In the genomic region with DNA sequence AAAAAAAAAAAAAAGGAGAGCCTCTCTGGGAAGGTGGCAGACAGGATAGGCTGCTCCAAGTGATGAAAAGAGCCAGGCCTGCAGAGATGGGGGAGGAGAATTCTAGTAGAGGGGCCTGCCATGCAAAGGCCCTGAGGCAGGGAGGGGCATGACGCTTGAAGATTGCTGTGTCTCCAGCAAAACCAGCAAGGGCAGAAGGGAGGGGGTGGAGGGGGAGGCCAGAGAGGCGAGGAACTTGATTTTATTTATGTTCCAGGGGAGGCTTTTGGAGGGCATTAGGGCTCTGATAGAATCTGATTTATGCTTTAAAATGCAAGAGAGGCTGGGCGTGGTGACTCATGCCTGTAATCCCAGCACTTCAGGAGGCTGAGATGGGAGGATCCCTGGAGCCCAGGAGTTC, we compare ENCODE assay signal across 18 cellular contexts. TPM values are rescaled to one million over a fixed set of nuclear protein-coding genes. Genes with fewer than 3 reads are reported as not detected.
A peak's percentile ranks its signal among the peaks of the same experiment; 100 is the strongest.
DNase-seq lines count a peak whose midpoint lies in the region; ATAC-seq and TF ChIP-seq lines count a peak whose summit lies in the region.
"Had no signal": no experiment of that assay in that cellular context is flagged by ENCODE, and none has a peak within 500 bp of the region (broad histone marks: within the 10 kb centered on the region; RNA-seq: fewer than 3 reads in every experiment).

No MANE protein-coding gene starts in this region.

- no peak overlapping the region for H2BK120ac ChIP-seq in IMR-90 (ENCODE audit: low read depth, low read length)

- dilution Hi-C loops in IMR-90 (cut with HindIII; ENCODE audit: low sequenced_read_pairs, unreplicated experiment) = no loop called here

- no peak overlapping the region for H2AK5ac ChIP-seq in IMR-90 (ENCODE audit: low read depth, low read length)

- H4K8ac ChIP-seq in IMR-90 (ENCODE audit: low read depth in 2 of 2, low read length in 2 of 2) = no peak overlapping the region

- DNase-seq in EL (peak; percentile 45), IMR-90 (no peak), amniotic epithelial cell (ENCODE audit: low read depth) (peak; percentile 85), osteoblast (ENCODE audit: insufficient read length, low spot score, missing footprints) (peak; percentile 46), D341Med (ENCODE audit: low spot score) (no peak)
- DNase-seq: CD8-positive, alpha-beta T cell; KBM-7; NCI-H1105; NCI-H146; NCI-H2029; NCI-H2227 treated with DMSO at 0.1 percent for 48 hours; NCI-H510A treated with DMSO at 0.1 percent for 48 hours; NCI-H748 treated with DMSO at 0.1 percent for 48 hours had no signal

- no TSS peak for BruUV-seq in IMR-90 (replicated peaks; lab: Mats Ljungman, UMichigan)

- H3K4me1 ChIP-seq in IMR-90 (ENCODE audit: control insufficient read depth, insufficient read depth, low read length) (no peaks in the 10 kb centered on the region), osteoblast (ENCODE audit: insufficient read depth, low read length) (peaks cover 8% of the 10 kb centered on the region)

- no peak overlapping the region for H3K18ac ChIP-seq in IMR-90 (ENCODE audit: low read depth, low read length)

- POLR2A ChIA-PET in IMR-90 (lab: Charles Lee; ENCODE audit: unreplicated experiment) = interaction anchor here (0.6 kb wide), 1 partner anchor 382 kb away, joined by 5 read pairs; a partner anchor contains a TSS

- no peak overlapping the region for H2BK5ac ChIP-seq in IMR-90 (ENCODE audit: low read depth, low read length, poor library complexity, severe bottlenecking)

- no peaks in the 10 kb centered on the region for H3K79me1 ChIP-seq in IMR-90 (ENCODE audit: low read depth in 1 of 2, low read length in 2 of 2)

- CTCF ChIA-PET in IMR-90 (lab: Yijun Ruan, JAX) = no interaction called here

- H4K20me1 ChIP-seq in IMR-90 (ENCODE audit: insufficient read depth, low read length) (peaks cover 6% of the 10 kb centered on the region), osteoblast (ENCODE audit: insufficient read depth, low read length) (no peaks in the 10 kb centered on the region)
- H4K20me1 ChIP-seq: BLaER1 treated with 17β-estradiol and CSF1 and Interleukin-3, amounts not matched to agents 10 nM and 100 nM had no signal

- H3K27ac ChIP-seq in IMR-90 (ENCODE audit: insufficient read depth, low read length) = no peak overlapping the region
- H3K27ac ChIP-seq in osteoblast (ENCODE audit: low read depth, low read length) = no peak overlapping the region
- H3K27ac ChIP-seq: BLaER1 treated with 17β-estradiol and CSF1 and Interleukin-3, amounts not matched to agents 10 nM and 100 nM had no signal

- no peak overlapping the region for H4K5ac ChIP-seq in IMR-90 (ENCODE audit: low read depth, low read length)

- no peak for ATAC-seq in IMR-90 (ENCODE audit: low read depth)
- ATAC-seq in HG03025 (IDR thresholded peaks at IDR 0.05; ENCODE audit: low FRiP score, unreplicated experiment) = no peak
- ATAC-seq in GM18511 (IDR thresholded peaks at IDR 0.05; ENCODE audit: unreplicated experiment) = no peak
- ATAC-seq: CD8-positive, alpha-beta T cell; GM12878; Panc1 had no signal

- TF ChIP-seq POLR2A in IMR-90 (IDR thresholded peaks at IDR 0.05; ENCODE audit: low read depth, low read length) = no peak

- H2BK15ac ChIP-seq in IMR-90 (ENCODE audit: low read depth, low read length) = no peak overlapping the region

- H2AK9ac ChIP-seq in IMR-90 (replicated peaks; ENCODE audit: low read depth, low read length, poor library complexity) = peak overlapping the region; percentile 70

- H3K4me3 ChIP-seq in IMR-90 (ENCODE audit: insufficient read depth, low read depth, low read length) (no peak overlapping the region), osteoblast (ENCODE audit: insufficient read depth, low read length) (no peak overlapping the region)
- H3K4me3 ChIP-seq: BLaER1 treated with 17β-estradiol and CSF1 and Interleukin-3, amounts not matched to agents 10 nM and 100 nM; GM12878 had no signal

- no peak overlapping the region for H3K23ac ChIP-seq in IMR-90 (ENCODE audit: low read depth, low read length)

- no peak overlapping the region for H3K4ac ChIP-seq in IMR-90 (ENCODE audit: low read depth, low read length)

- in situ Hi-C loops in IMR-90 (cut with MboI; ENCODE audit: low sequenced_read_pairs) = no loop called here

- no peak overlapping the region for H4K91ac ChIP-seq in IMR-90 (ENCODE audit: insufficient read depth, low read depth, low read length)

- no peak overlapping the region for H3K14ac ChIP-seq in IMR-90 (replicated peaks; ENCODE audit: low read depth, low read length)

- TF ChIP-seq CTCF in IMR-90 (conservative IDR thresholded peaks at IDR 0.05; ENCODE audit: low read depth, low read length) (no peak), osteoblast (IDR thresholded peaks at IDR 0.05; ENCODE audit: extremely low read depth, low read depth, low read length) (no peak)

- no peaks in the 10 kb centered on the region for H3K79me2 ChIP-seq in osteoblast (ENCODE audit: insufficient read depth, low read length)

- no peak overlapping the region for H3K56ac ChIP-seq in IMR-90 (ENCODE audit: extremely low read depth, insufficient read depth, low read length)

- H3K9me1 ChIP-seq in IMR-90 (ENCODE audit: insufficient read depth, low read length) = 0 out of 2 replicates have a peak, but pooled peaks cover 3% of the 10 kb centered on the region

- H2AFZ ChIP-seq in IMR-90 (replicated peaks; ENCODE audit: low read length, poor library complexity) (no peak overlapping the region), osteoblast (ENCODE audit: low read length) (no peak overlapping the region)

- intact Hi-C loops in IMR-90 (cut with micrococcal nuclease) = no loop called here

- no peak for TF ChIP-seq RAD21 in IMR-90 (IDR thresholded peaks at IDR 0.05; ENCODE audit: low read length)

- H3K9ac ChIP-seq in IMR-90 (ENCODE audit: low read depth, low read length) = no peak overlapping the region
- H3K9ac ChIP-seq: BLaER1 treated with 17β-estradiol and CSF1 and Interleukin-3, amounts not matched to agents 10 nM and 100 nM had no signal

- no CpG with 5 or more reads among the region's 3 CpGs for WGBS in IMR-90 (ENCODE audit: extremely low coverage in 2 of 2, insufficient read length in 1 of 2), 2 experiments

- H3K36me3 ChIP-seq in IMR-90 (ENCODE audit: control insufficient read depth, insufficient read depth, low read length) (no peaks in the 10 kb centered on the region), osteoblast (ENCODE audit: insufficient read depth, low read length) (no peaks in the 10 kb centered on the region)
- H3K36me3 ChIP-seq: BLaER1 treated with 17β-estradiol and CSF1 and Interleukin-3, amounts not matched to agents 10 nM and 100 nM had no signal

- no peaks in the 10 kb centered on the region for H3K9me3 ChIP-seq in IMR-90 (ENCODE audit: control insufficient read depth, insufficient read depth, low read length)
- H3K9me3 ChIP-seq in osteoblast (ENCODE audit: low read depth, low read length) = no peaks in the 10 kb centered on the region
- H3K9me3 ChIP-seq: BLaER1 treated with 17β-estradiol and CSF1 and Interleukin-3, amounts not matched to agents 10 nM and 100 nM had no signal

- H3K27me3 ChIP-seq in IMR-90 (ENCODE audit: control insufficient read depth, insufficient read depth, low read length) (no peaks in the 10 kb centered on the region), osteoblast (ENCODE audit: insufficient read depth, low read length) (no peaks in the 10 kb centered on the region)
- H3K27me3 ChIP-seq: BLaER1 treated with 17β-estradiol and CSF1 and Interleukin-3, amounts not matched to agents 10 nM and 100 nM had no signal

- H3K4me2 ChIP-seq in IMR-90 (ENCODE audit: low read depth, low read length) = no peak overlapping the region
- no peak overlapping the region for H3K4me2 ChIP-seq in osteoblast (ENCODE audit: insufficient read depth, low read length)
- H3K4me2 ChIP-seq: BLaER1 treated with 17β-estradiol and CSF1 and Interleukin-3, amounts not matched to agents 10 nM and 100 nM had no signal

- no peak overlapping the region for H2BK20ac ChIP-seq in IMR-90 (ENCODE audit: low read depth, low read length)

TF ChIP-seq in IMR-90, 13 proteins besides CTCF, POLR2A, EP300 and RAD21 (continues in another document):
- TF ChIP-seq MAFK (IDR thresholded peaks at IDR 0.05; ENCODE audit: low read depth, low read length) (no peak), SMC3 (IDR thresholded peaks at IDR 0.05; ENCODE audit: low read depth, low read length) (no peak), CEBPB (IDR thresholded peaks at IDR 0.05; ENCODE audit: low read depth, low read length) (no peak), FOS (IDR thresholded peaks at IDR 0.05; ENCODE audit: low read depth, low read length) (no peak), RCOR1 (IDR thresholded peaks at IDR 0.05; ENCODE audit: insufficient replicate concordance, low read length) (no peak), CHD1 (IDR thresholded peaks at IDR 0.05; ENCODE audit: low read depth, low read length) (no peak), MAZ (IDR thresholded peaks at IDR 0.05; ENCODE audit: borderline replicate concordance, low read depth, low read length) (no peak), NFE2L2 (IDR thresholded peaks at IDR 0.05; ENCODE audit: low read depth, low read length) (no peak), MXI1 (IDR thresholded peaks at IDR 0.05; ENCODE audit: borderline replicate concordance, low read depth, low read length) (no peak)
- TF ChIP-seq, protein P1, sequence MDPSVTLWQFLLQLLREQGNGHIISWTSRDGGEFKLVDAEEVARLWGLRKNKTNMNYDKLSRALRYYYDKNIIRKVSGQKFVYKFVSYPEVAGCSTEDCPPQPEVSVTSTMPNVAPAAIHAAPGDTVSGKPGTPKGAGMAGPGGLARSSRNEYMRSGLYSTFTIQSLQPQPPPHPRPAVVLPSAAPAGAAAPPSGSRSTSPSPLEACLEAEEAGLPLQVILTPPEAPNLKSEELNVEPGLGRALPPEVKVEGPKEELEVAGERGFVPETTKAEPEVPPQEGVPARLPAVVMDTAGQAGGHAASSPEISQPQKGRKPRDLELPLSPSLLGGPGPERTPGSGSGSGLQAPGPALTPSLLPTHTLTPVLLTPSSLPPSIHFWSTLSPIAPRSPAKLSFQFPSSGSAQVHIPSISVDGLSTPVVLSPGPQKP (IDR thresholded peaks at IDR 0.05; ENCODE audit: borderline replicate concordance, low read depth, low read length) = no peak

RNA-seq across cellular contexts. Expression of a gene that starts 16.7 kb away (rescaled TPM):
- total RNA-seq in IMR-90 (2012; rRNA removed) (98.0 and 118 TPM in 2 replicates), osteoblast (33.0 and 38.0 TPM in 2 replicates)
- 85.0 and 92.2 TPM in 2 replicates for polyA plus RNA-seq in IMR-90 (2012; rRNA removed)
- 72.9 and 85.4 TPM in 2 replicates for polyA plus RNA-seq in IMR-90 (2012; cell fraction: cytosol; rRNA removed)
- polyA plus RNA-seq in IMR-90 (2012; cell fraction: nucleus; rRNA removed; ENCODE audit: low replicate concordance) = 56.7 and 72.6 TPM in 2 replicates

RNA-seq across cellular contexts. Expression of a gene that starts 57.6 kb away (rescaled TPM):
- 9.7 and 10.8 TPM in 2 replicates for total RNA-seq in IMR-90 (2012; rRNA removed)
- polyA plus RNA-seq in IMR-90 (2012; rRNA removed) = 12.7 and 13.2 TPM in 2 replicates
- 10.6 and 14.0 TPM in 2 replicates for polyA plus RNA-seq in IMR-90 (2012; cell fraction: cytosol; rRNA removed)
- 5.5 and 9.0 TPM in 2 replicates for polyA plus RNA-seq in IMR-90 (2012; cell fraction: nucleus; rRNA removed; ENCODE audit: low replicate concordance)
- total RNA-seq in osteoblast = 15.9 and 20.0 TPM in 2 replicates

Comparison
In these comparisons a context has a peak if more than half of its experiments do, and no peak if none do; other contexts are left out.
1. DNase-seq: peak in EL (single experiment), amniotic epithelial cell (single experiment) and osteoblast (single experiment); none in IMR-90 (single experiment) and D341Med (single experiment).